In genomic region chr6:31400467-31401289, GRCh38 we compare ENCODE assay signal across 1 cellular context.
TF ChIP-seq lines count a peak whose summit lies in the region.

No MANE protein-coding gene starts in this region.

TF ChIP-seq in HepG2, 621 proteins besides CTCF, POLR2A, EP300 and RAD21 (continued from another document):
- TF ChIP-seq ZBTB14 (CRISPR knock-in tag; IDR thresholded peaks at IDR 0.05) (0 out of 2 replicates have a peak, but pooled peaks have one; percentile 21), HDAC1 (CRISPR knock-in tag; IDR thresholded peaks at IDR 0.05) (peak; percentile 20; the same call in 1 of the 2 replicates), ZNF33B (CRISPR knock-in tag; IDR thresholded peaks at IDR 0.05) (peak; percentile 21; the same call in 1 of the 2 replicates), DMAP1 (CRISPR knock-in tag; IDR thresholded peaks at IDR 0.05) (no peak), ZBTB46 (CRISPR knock-in tag; IDR thresholded peaks at IDR 0.05; ENCODE audit: borderline replicate concordance) (no peak), SIX1 (CRISPR knock-in tag; IDR thresholded peaks at IDR 0.05; ENCODE audit: borderline replicate concordance) (no peak), MAF1 (CRISPR knock-in tag; IDR thresholded peaks at IDR 0.05; ENCODE audit: borderline replicate concordance) (0 out of 2 replicates have a peak, but pooled peaks have one; percentile 22), YEATS4 (CRISPR knock-in tag; IDR thresholded peaks at IDR 0.05; ENCODE audit: borderline replicate concordance) (peak; percentile 65), ZNF326 (CRISPR knock-in tag; IDR thresholded peaks at IDR 0.05; ENCODE audit: borderline replicate concordance) (no peak), GPBP1L1 (CRISPR knock-in tag; IDR thresholded peaks at IDR 0.05) (no peak), CEBPG (CRISPR knock-in tag; IDR thresholded peaks at IDR 0.05) (peak; percentile 53; the same call in 1 of the 2 replicates), ELF3 (CRISPR knock-in tag; IDR thresholded peaks at IDR 0.05) (peak; percentile 9; the same call in 1 of the 2 replicates), TEF (CRISPR knock-in tag; IDR thresholded peaks at IDR 0.05) (peak; percentile 87; the same call in 1 of the 2 replicates), ELF4 (CRISPR knock-in tag; IDR thresholded peaks at IDR 0.05; ENCODE audit: borderline replicate concordance) (no peak), HNF1B (CRISPR knock-in tag; IDR thresholded peaks at IDR 0.05) (0 out of 2 replicates have a peak, but pooled peaks have one; percentile 10), ARID2 (CRISPR knock-in tag; IDR thresholded peaks at IDR 0.05; ENCODE audit: borderline replicate concordance) (no peak), ZNF598 (CRISPR knock-in tag; IDR thresholded peaks at IDR 0.05; ENCODE audit: borderline replicate concordance) (0 out of 2 replicates have a peak, but pooled peaks have one; percentile 46), ZNF547 (CRISPR knock-in tag; IDR thresholded peaks at IDR 0.05) (0 out of 2 replicates have a peak, but pooled peaks have one; percentile 24), SP5 (CRISPR knock-in tag; IDR thresholded peaks at IDR 0.05; ENCODE audit: borderline replicate concordance, low read depth) (peak; percentile 83; the same call in 1 of the 2 replicates), BRCA1 (CRISPR knock-in tag; IDR thresholded peaks at IDR 0.05) (peak; percentile 80; the same call in 1 of the 2 replicates), ZNF773 (CRISPR knock-in tag; IDR thresholded peaks at IDR 0.05; ENCODE audit: borderline replicate concordance) (no peak), WIZ (CRISPR knock-in tag; IDR thresholded peaks at IDR 0.05) (no peak), ZFP91 (CRISPR knock-in tag; IDR thresholded peaks at IDR 0.05; ENCODE audit: borderline replicate concordance) (no peak), HES4 (CRISPR knock-in tag; IDR thresholded peaks at IDR 0.05; ENCODE audit: borderline replicate concordance) (peak; percentile 30; the same call in 1 of the 2 replicates), SP4 (CRISPR knock-in tag; IDR thresholded peaks at IDR 0.05) (peak; percentile 5; the same call in 1 of the 2 replicates), ZNF367 (CRISPR knock-in tag; IDR thresholded peaks at IDR 0.05; ENCODE audit: borderline replicate concordance) (no peak), SCMH1 (CRISPR knock-in tag; IDR thresholded peaks at IDR 0.05; ENCODE audit: borderline replicate concordance) (no peak), ATF1 (CRISPR knock-in tag; IDR thresholded peaks at IDR 0.05) (peak; percentile 32; the same call in 1 of the 2 replicates), MBD4 (IDR thresholded peaks at IDR 0.05; ENCODE audit: borderline replicate concordance, low read length) (no peak), ARID4A (CRISPR knock-in tag; IDR thresholded peaks at IDR 0.05; ENCODE audit: borderline replicate concordance) (peak; percentile 39; the same call in 1 of the 2 replicates), NR0B2 (CRISPR knock-in tag; IDR thresholded peaks at IDR 0.05) (no peak), FOSL1 (CRISPR knock-in tag; IDR thresholded peaks at IDR 0.05; ENCODE audit: borderline replicate concordance) (no peak)
